Comparison of ENCODE assay signal across 15 cellular contexts in the genomic region with DNA sequence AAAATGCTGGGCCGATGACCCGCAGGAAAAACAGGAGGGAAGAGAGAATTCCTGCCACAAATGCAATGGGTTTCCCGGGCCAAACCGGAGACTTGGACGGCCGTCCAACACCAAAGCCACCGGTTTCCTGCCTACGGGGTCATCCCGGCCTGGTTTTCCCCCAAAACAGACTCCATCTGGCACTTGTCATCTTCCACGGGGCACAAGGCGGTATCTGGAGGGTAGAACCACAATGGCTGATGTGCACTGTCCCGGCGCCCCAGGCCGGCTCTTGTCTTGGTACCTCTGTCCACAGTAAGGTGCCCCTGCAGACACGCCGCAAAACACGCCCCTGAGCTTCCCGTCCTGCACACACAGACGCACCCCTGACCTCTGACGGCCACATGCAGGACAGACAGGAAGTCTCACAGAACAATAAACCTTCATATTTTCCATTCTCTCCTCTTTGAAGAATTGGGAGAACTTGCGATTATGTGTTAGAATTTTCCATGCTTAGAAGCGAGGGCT.
"Had no signal": no experiment of that assay in that cellular context is flagged by ENCODE, and none has a peak within 500 bp of the region (broad histone marks: within the 10 kb centered on the region; RNA-seq: fewer than 3 reads in every experiment).

No MANE protein-coding gene starts in this region.

- FAIRE-seq: bronchial epithelial cell, colon, frontal cortex had no signal

- H3K4me1 ChIP-seq: uterus had no signal

- H3K4me3 ChIP-seq: ovary, testis, uterus had no signal

- DNase-seq: activated CD4-positive, alpha-beta memory T cell treated with anti-CD3 and anti-CD28 coated beads for 36 hours; activated CD4-positive, alpha-beta T cell treated with anti-CD3 and anti-CD28 coated beads for 1 hour; activated gamma-delta T cell treated with Interleukin-2 at 50 U/mL for 16 hours; activated naive CD8-positive, alpha-beta T cell treated with anti-CD3 and anti-CD28 coated beads for 36 hours; activated T-cell treated with anti-CD3 and anti-CD28 coated beads, Interleukin-2, amount 50 U/mL, for 48 hours; anterior cingulate cortex; effector CD4-positive, alpha-beta T cell; stimulated activated CD4-positive, alpha-beta T cell treated with anti-CD3 and anti-CD28 coated beads, Interleukin-4, amount 100 ng/mL, for 24 hours; testis; uterus had no signal

- H3K27ac ChIP-seq: ovary, testis had no signal

- H3K27me3 ChIP-seq: ovary, testis, uterus had no signal

- ATAC-seq: natural killer cell treated with Interleukin-12 subunit alpha and Interleukin-12 subunit beta and Interleukin-15 and Interleukin-18, amount 100 ng/mL, for 72 hours had no signal

- H3K9me3 ChIP-seq: ovary, testis, uterus had no signal

- H3K36me3 ChIP-seq: ovary, uterus had no signal
